12 cellular contexts compared by ENCODE assay signal in genomic region chr18:32669549-32670165, GRCh38.
DNase-seq lines count a peak whose midpoint lies in the region; ATAC-seq and TF ChIP-seq lines count a peak whose summit lies in the region.
"Had no signal": no experiment of that assay in that cellular context is flagged by ENCODE, and none has a peak within 500 bp of the region (broad histone marks: within the 10 kb centered on the region; RNA-seq: fewer than 3 reads in every experiment).

No MANE protein-coding gene starts in this region.

- ATAC-seq in GM18505 (IDR thresholded peaks at IDR 0.05; ENCODE audit: unreplicated experiment) (peak; percentile 60), sciatic nerve (no peak), GM18502 (IDR thresholded peaks at IDR 0.05; ENCODE audit: poor library complexity, unreplicated experiment) (no peak)

- CTCF ChIA-PET in A673 (lab: Charles Lee): no interaction called here

- POLR2A ChIA-PET in A673 (lab: Charles Lee; ENCODE audit: low non-redundant PET): no interaction called here

- intact Hi-C loops in A673 (cut with micrococcal nuclease; ENCODE audit: unreplicated experiment): loop anchor here (10.0 kb wide), 1 partner anchor 395 kb away; no protein-coding TSS in a partner anchor
- intact Hi-C loops in sciatic nerve (cut with DNase I): no loop called here

- no peaks in the 10 kb centered on the region for H3K9me3 ChIP-seq in A673 (ENCODE audit: low read depth, low read length, poor library complexity, severe bottlenecking)
- H3K9me3 ChIP-seq: HAP-1 had no signal

- peaks cover 11% of the 10 kb centered on the region for H3K4me1 ChIP-seq in A673 (ENCODE audit: insufficient read depth, low read length, poor library complexity, severe bottlenecking)
- H3K4me1 ChIP-seq in KMS-11 (ENCODE audit: low read depth, poor library complexity, severe bottlenecking): no peaks in the 10 kb centered on the region

- no peak for TF ChIP-seq POLR2A in GM18505 (IDR thresholded peaks at IDR 0.05; ENCODE audit: borderline replicate concordance, extremely low read depth, insufficient read depth, insufficient read length)

- H3K36me3 ChIP-seq in A673 (ENCODE audit: insufficient read depth, low read length, poor library complexity, severe bottlenecking) (no peaks in the 10 kb centered on the region), KMS-11 (ENCODE audit: insufficient read depth) (no peaks in the 10 kb centered on the region)
- H3K36me3 ChIP-seq: HAP-1 had no signal

- no peaks in the 10 kb centered on the region for H3K27me3 ChIP-seq in A673 (replicated peaks; ENCODE audit: insufficient read depth, low read depth, low read length, poor library complexity)
- H3K27me3 ChIP-seq in KMS-11 (ENCODE audit: insufficient read depth, low read depth): no peaks in the 10 kb centered on the region

- TF ChIP-seq CTCF in A673 (conservative IDR thresholded peaks at IDR 0.05; ENCODE audit: low read depth, low read length) (peak; percentile 55), KMS-11 (conservative IDR thresholded peaks at IDR 0.05; ENCODE audit: low read depth, low read length) (peak; percentile 27; the same call in 1 of the 2 replicates), epithelial cell of esophagus (IDR thresholded peaks at IDR 0.05; ENCODE audit: insufficient read depth, low read depth, low read length, missing control alignments) (peak; percentile 6)

- H2AFZ ChIP-seq in KMS-11 (ENCODE audit: low read depth): no peak overlapping the region

- BruUV-seq in A673 (replicated peaks; lab: Mats Ljungman, UMichigan): no TSS peak

- DNase-seq in A673 (ENCODE audit: low spot score) (peak; percentile 23), epithelial cell of esophagus (ENCODE audit: low read depth) (no peak), NCI-H1417 (lab: John Stamatoyannopoulos, UW) (no peak), sciatic nerve (ENCODE audit: low spot score) (no peak), COLO829 (ENCODE audit: low spot score) (no peak)
- DNase-seq: C1 segment of cervical spinal cord; effector CD4-positive, alpha-beta T cell; NCI-H2029 had no signal

- no peaks in the 10 kb centered on the region for H4K20me1 ChIP-seq in KMS-11 (ENCODE audit: insufficient read depth)

- H3K9ac ChIP-seq in KMS-11: no peak overlapping the region

- H3K4me3 ChIP-seq in A673 (ENCODE audit: low read depth, low read length, poor library complexity, severe bottlenecking) (no peak overlapping the region), KMS-11 (IDR thresholded peaks at IDR 0.05; ENCODE audit: insufficient read depth, low read depth, low read length) (no peak overlapping the region), epithelial cell of esophagus (ENCODE audit: low read length) (no peak overlapping the region)
- H3K4me3 ChIP-seq: HAP-1 had no signal

- no peaks in the 10 kb centered on the region for H3K79me2 ChIP-seq in KMS-11 (ENCODE audit: insufficient read depth, low read depth)

- H3K4me2 ChIP-seq in KMS-11: no peak overlapping the region

- no peak overlapping the region for H3K27ac ChIP-seq in A673 (ENCODE audit: low read depth, low read length, poor library complexity, severe bottlenecking)
- H3K27ac ChIP-seq in KMS-11: no peak overlapping the region
